39 cellular contexts compared by ENCODE assay signal in genomic region chr4:79439489-79439888, GRCh38. TPM values are rescaled to one million over a fixed set of nuclear protein-coding genes. Genes with fewer than 3 reads are reported as not detected.
"Had no signal": no experiment of that assay in that cellular context is flagged by ENCODE, and none has a peak within 500 bp of the region (broad histone marks: within the 10 kb centered on the region; RNA-seq: fewer than 3 reads in every experiment).

No MANE protein-coding gene starts in this region.

- DNase-seq: Karpas-422, Kasumi-1, MG63, MM.1S, MV-4-11, NCI-H1092, NCI-H1092 treated with DMSO at 0.1 percent for 48 hours, NCI-H1105, NCI-H1105 treated with DMSO at 0.1 percent for 48 hours, NCI-H1417, NCI-H1417 treated with DMSO at 0.1 percent for 48 hours, NCI-H1436, NCI-H1436 treated with DMSO at 0.1 percent for 48 hours, NCI-H146, NCI-H1694, NCI-H1694 treated with DMSO at 0.1 percent for 48 hours, NCI-H187, NCI-H187 treated with DMSO at 0.1 percent for 48 hours, NCI-H1930, NCI-H2029, NCI-H2029 treated with DMSO at 0.1 percent for 48 hours, NCI-H2081, NCI-H2081 treated with DMSO at 0.1 percent for 48 hours, NCI-H2107, NCI-H2171, NCI-H2171 treated with DMSO at 0.1 percent for 48 hours, NCI-H2227 treated with DMSO at 0.1 percent for 48 hours, NCI-H226, NCI-H345, NCI-H446, NCI-H446 treated with DMSO at 0.1 percent for 48 hours, NCI-H510A, NCI-H510A treated with DMSO at 0.1 percent for 48 hours, NCI-H524, NCI-H524 treated with DMSO at 0.1 percent for 48 hours had no signal

- H3K4me3 ChIP-seq: MG63 had no signal

- H3K9me3 ChIP-seq: MG63 had no signal

- H3K36me3 ChIP-seq: MG63 had no signal

- H3K27me3 ChIP-seq: MG63 had no signal

RNA-seq across cellular contexts. Expression of gene GK2, which starts 31.5 kb away (rescaled TPM):
- total RNA-seq: LHCN-M2, M059J, MCF 10A, NCI-H460 had no signal
